In genomic region chr5:172410839-172411238, GRCh38 we compare ENCODE assay signal across 12 cellular contexts. TPM values are rescaled to one million over a fixed set of nuclear protein-coding genes. Genes with fewer than 3 reads are reported as not detected.
DNase-seq lines count a peak whose midpoint lies in the region; ATAC-seq and TF ChIP-seq lines count a peak whose summit lies in the region.
"Had no signal": no experiment of that assay in that cellular context is flagged by ENCODE, and none has a peak within 500 bp of the region (broad histone marks: within the 10 kb centered on the region; RNA-seq: fewer than 3 reads in every experiment).

No MANE protein-coding gene starts in this region.

- peak; percentile 35 for DNase-seq in EL
- DNase-seq in adipocyte (ENCODE audit: low read depth): peak; percentile 78
- DNase-seq in hepatocyte (ENCODE audit: low spot score): peak; percentile 28
- DNase-seq in stimulated activated effector memory CD8-positive, alpha-beta T cell treated with anti-CD3 and anti-CD28 coated beads, Interleukin-12 subunit alpha, Interleukin-12 subunit beta, amount 100 ng/mL, for 72 hours (ENCODE audit: low spot score in 2 of 2): no peak
- DNase-seq in activated CD4-positive, alpha-beta T cell treated with anti-CD3 and anti-CD28 coated beads, Interleukin-2, amount 10 ng/mL, durations not matched to agents 7 days and 5 days: no peak
- no peak for DNase-seq in NCI-H1105 treated with DMSO at 0.1 percent for 48 hours (lab: John Stamatoyannopoulos, UW)
- DNase-seq: activated CD8-positive, alpha-beta memory T cell treated with anti-CD3 and anti-CD28 coated beads, Interleukin-2, amount 50 U/mL, for 4 hours; effector memory CD4-positive, alpha-beta T cell; NCI-H1092 treated with DMSO at 0.1 percent for 48 hours; NCI-H510A treated with DMSO at 0.1 percent for 48 hours had no signal

- H3K36me3 ChIP-seq in adipocyte (ENCODE audit: control insufficient read depth, insufficient read depth, low read length, severe bottlenecking) (peaks cover 7% of the 10 kb centered on the region), hepatocyte (replicated peaks; ENCODE audit: insufficient read depth, low read depth) (no peaks in the 10 kb centered on the region)

- H3K4me2 ChIP-seq in hepatocyte: no peak overlapping the region

- H3K27ac ChIP-seq in hepatocyte: peak overlapping the region; percentile 87

- H3K9me3 Mint-ChIP-seq in stimulated activated effector memory CD8-positive, alpha-beta T cell treated with anti-CD3 and anti-CD28 coated beads, Interleukin-12 subunit alpha, Interleukin-12 subunit beta, amount 100 ng/mL, for 72 hours: no peaks in the 10 kb centered on the region
- H3K9me3 Mint-ChIP-seq in activated CD4-positive, alpha-beta T cell treated with anti-CD3 and anti-CD28 coated beads, Interleukin-2, amount 10 ng/mL, durations not matched to agents 7 days and 5 days: no peaks in the 10 kb centered on the region

- H3K4me3 Mint-ChIP-seq in stimulated activated effector memory CD8-positive, alpha-beta T cell treated with anti-CD3 and anti-CD28 coated beads, Interleukin-12 subunit alpha, Interleukin-12 subunit beta, amount 100 ng/mL, for 72 hours: no peak overlapping the region
- no peak overlapping the region for H3K4me3 Mint-ChIP-seq in activated CD4-positive, alpha-beta T cell treated with anti-CD3 and anti-CD28 coated beads, Interleukin-2, amount 10 ng/mL, durations not matched to agents 7 days and 5 days

- H3K4me3 ChIP-seq in adipocyte (ENCODE audit: low read length) (no peak overlapping the region), hepatocyte (no peak overlapping the region)

- H3K9me3 ChIP-seq in adipocyte (ENCODE audit: control insufficient read depth, low read length): no peaks in the 10 kb centered on the region
- H3K9me3 ChIP-seq in hepatocyte (ENCODE audit: low read depth): no peaks in the 10 kb centered on the region

- peaks cover 2% of the 10 kb centered on the region for H3K27me3 Mint-ChIP-seq in activated CD4-positive, alpha-beta T cell treated with anti-CD3 and anti-CD28 coated beads, Interleukin-2, amount 10 ng/mL, durations not matched to agents 7 days and 5 days

- no peaks in the 10 kb centered on the region for H3K27me3 ChIP-seq in adipocyte (replicated peaks; ENCODE audit: control insufficient read depth, insufficient read depth, low read length)
- H3K27me3 ChIP-seq in hepatocyte: no peaks in the 10 kb centered on the region

- H3K9ac ChIP-seq in adipocyte (ENCODE audit: low read length): peak overlapping the region; percentile 84

- H3K4me1 ChIP-seq in adipocyte (ENCODE audit: control insufficient read depth, insufficient read depth, low read length) (peaks cover 70% of the 10 kb centered on the region), hepatocyte (ENCODE audit: insufficient read depth) (peaks cover 30% of the 10 kb centered on the region)

- peaks cover 20% of the 10 kb centered on the region for H3K4me1 Mint-ChIP-seq in stimulated activated effector memory CD8-positive, alpha-beta T cell treated with anti-CD3 and anti-CD28 coated beads, Interleukin-12 subunit alpha, Interleukin-12 subunit beta, amount 100 ng/mL, for 72 hours
- peaks cover 32% of the 10 kb centered on the region for H3K4me1 Mint-ChIP-seq in activated CD4-positive, alpha-beta T cell treated with anti-CD3 and anti-CD28 coated beads, Interleukin-2, amount 10 ng/mL, durations not matched to agents 7 days and 5 days

- POLR2A ChIA-PET in activated CD4-positive, alpha-beta T cell treated with anti-CD3 and anti-CD28 coated beads, Interleukin-2, amount 10 ng/mL, durations not matched to agents 7 days and 5 days (lab: Charles Lee): no interaction called here

- no peaks in the 10 kb centered on the region for H3K9me2 ChIP-seq in hepatocyte (replicated peaks; ENCODE audit: insufficient read depth)

- no peak for TF ChIP-seq CTCF in hepatocyte (IDR thresholded peaks at IDR 0.05; ENCODE audit: poor library complexity)

- H3K79me2 ChIP-seq in hepatocyte: peaks cover 6% of the 10 kb centered on the region

- no peak overlapping the region for H2AFZ ChIP-seq in hepatocyte

- H4K20me1 ChIP-seq in hepatocyte (ENCODE audit: insufficient read depth, poor library complexity, severe bottlenecking): no peaks in the 10 kb centered on the region

- ATAC-seq in stimulated activated effector memory CD8-positive, alpha-beta T cell treated with anti-CD3 and anti-CD28 coated beads, Interleukin-12 subunit alpha, Interleukin-12 subunit beta, amount 100 ng/mL, for 72 hours: no peak
- ATAC-seq in HG03135 (IDR thresholded peaks at IDR 0.05; ENCODE audit: unreplicated experiment): no peak
- ATAC-seq in esophagus mucosa: no peak

- H3K36me3 Mint-ChIP-seq in stimulated activated effector memory CD8-positive, alpha-beta T cell treated with anti-CD3 and anti-CD28 coated beads, Interleukin-12 subunit alpha, Interleukin-12 subunit beta, amount 100 ng/mL, for 72 hours: no peaks in the 10 kb centered on the region
- H3K36me3 Mint-ChIP-seq in activated CD4-positive, alpha-beta T cell treated with anti-CD3 and anti-CD28 coated beads, Interleukin-2, amount 10 ng/mL, durations not matched to agents 7 days and 5 days (ENCODE audit: low read depth): no peaks in the 10 kb centered on the region

- H3K27ac Mint-ChIP-seq in stimulated activated effector memory CD8-positive, alpha-beta T cell treated with anti-CD3 and anti-CD28 coated beads, Interleukin-12 subunit alpha, Interleukin-12 subunit beta, amount 100 ng/mL, for 72 hours: peak overlapping the region; percentile 56
- H3K27ac Mint-ChIP-seq in activated CD4-positive, alpha-beta T cell treated with anti-CD3 and anti-CD28 coated beads, Interleukin-2, amount 10 ng/mL, durations not matched to agents 7 days and 5 days: no peak overlapping the region

- 64% methylated on average over 2 of the region's 2 CpGs for WGBS in hepatocyte (ENCODE audit: low lambda C conversion rate, missing lambda C conversion rate)

- CTCF ChIA-PET in activated CD4-positive, alpha-beta T cell treated with anti-CD3 and anti-CD28 coated beads, Interleukin-2, amount 10 ng/mL, durations not matched to agents 7 days and 5 days (lab: Charles Lee): no interaction called here

RNA-seq across cellular contexts. Expression of gene SH3PXD2B, which starts 43.5 kb away (rescaled TPM):
- total RNA-seq in hepatocyte (23.0 and 28.5 TPM in 2 replicates), esophagus mucosa (16.5 TPM)
- polyA plus RNA-seq in hepatocyte: 27.8 and 33.5 TPM in 2 replicates
- under 1 TPM; 0.33 to 0.35 TPM for total RNA-seq in activated CD4-positive, alpha-beta T cell treated with anti-CD3 and anti-CD28 coated beads, Interleukin-2, amount 10 ng/mL, durations not matched to agents 7 days and 5 days

Comparison
In these comparisons a context has a peak if more than half of its experiments do, and no peak if none do; other contexts are left out.
1. DNase-seq: peak in EL (single experiment), adipocyte (single experiment) and hepatocyte (single experiment); none in stimulated activated effector memory CD8-positive, alpha-beta T cell treated with anti-CD3 and anti-CD28 coated beads, Interleukin-12 subunit alpha, Interleukin-12 subunit beta, amount 100 ng/mL, for 72 hours (0 of 2), activated CD4-positive, alpha-beta T cell treated with anti-CD3 and anti-CD28 coated beads, Interleukin-2, amount 10 ng/mL, durations not matched to agents 7 days and 5 days (single experiment) and NCI-H1105 treated with DMSO at 0.1 percent for 48 hours (single experiment).
2. RNA of gene SH3PXD2B, which starts 43.5 kb away (total RNA-seq): 23.0 to 28.5 TPM in hepatocyte and 16.5 TPM in esophagus mucosa (single experiment); 0.33 to 0.35 TPM in activated CD4-positive, alpha-beta T cell treated with anti-CD3 and anti-CD28 coated beads, Interleukin-2, amount 10 ng/mL, durations not matched to agents 7 days and 5 days; every median in the first group is over 10 times any median in the second.